ENCODE assay signal across 1 cellular context in genomic region chr11:104254347-104254746, GRCh38.
TF ChIP-seq lines count a peak whose summit lies in the region.

No MANE protein-coding gene starts in this region.

TF ChIP-seq in H1, 55 proteins besides CTCF, POLR2A, EP300 and RAD21 (continued from another document):
- TF ChIP-seq, protein P1, sequence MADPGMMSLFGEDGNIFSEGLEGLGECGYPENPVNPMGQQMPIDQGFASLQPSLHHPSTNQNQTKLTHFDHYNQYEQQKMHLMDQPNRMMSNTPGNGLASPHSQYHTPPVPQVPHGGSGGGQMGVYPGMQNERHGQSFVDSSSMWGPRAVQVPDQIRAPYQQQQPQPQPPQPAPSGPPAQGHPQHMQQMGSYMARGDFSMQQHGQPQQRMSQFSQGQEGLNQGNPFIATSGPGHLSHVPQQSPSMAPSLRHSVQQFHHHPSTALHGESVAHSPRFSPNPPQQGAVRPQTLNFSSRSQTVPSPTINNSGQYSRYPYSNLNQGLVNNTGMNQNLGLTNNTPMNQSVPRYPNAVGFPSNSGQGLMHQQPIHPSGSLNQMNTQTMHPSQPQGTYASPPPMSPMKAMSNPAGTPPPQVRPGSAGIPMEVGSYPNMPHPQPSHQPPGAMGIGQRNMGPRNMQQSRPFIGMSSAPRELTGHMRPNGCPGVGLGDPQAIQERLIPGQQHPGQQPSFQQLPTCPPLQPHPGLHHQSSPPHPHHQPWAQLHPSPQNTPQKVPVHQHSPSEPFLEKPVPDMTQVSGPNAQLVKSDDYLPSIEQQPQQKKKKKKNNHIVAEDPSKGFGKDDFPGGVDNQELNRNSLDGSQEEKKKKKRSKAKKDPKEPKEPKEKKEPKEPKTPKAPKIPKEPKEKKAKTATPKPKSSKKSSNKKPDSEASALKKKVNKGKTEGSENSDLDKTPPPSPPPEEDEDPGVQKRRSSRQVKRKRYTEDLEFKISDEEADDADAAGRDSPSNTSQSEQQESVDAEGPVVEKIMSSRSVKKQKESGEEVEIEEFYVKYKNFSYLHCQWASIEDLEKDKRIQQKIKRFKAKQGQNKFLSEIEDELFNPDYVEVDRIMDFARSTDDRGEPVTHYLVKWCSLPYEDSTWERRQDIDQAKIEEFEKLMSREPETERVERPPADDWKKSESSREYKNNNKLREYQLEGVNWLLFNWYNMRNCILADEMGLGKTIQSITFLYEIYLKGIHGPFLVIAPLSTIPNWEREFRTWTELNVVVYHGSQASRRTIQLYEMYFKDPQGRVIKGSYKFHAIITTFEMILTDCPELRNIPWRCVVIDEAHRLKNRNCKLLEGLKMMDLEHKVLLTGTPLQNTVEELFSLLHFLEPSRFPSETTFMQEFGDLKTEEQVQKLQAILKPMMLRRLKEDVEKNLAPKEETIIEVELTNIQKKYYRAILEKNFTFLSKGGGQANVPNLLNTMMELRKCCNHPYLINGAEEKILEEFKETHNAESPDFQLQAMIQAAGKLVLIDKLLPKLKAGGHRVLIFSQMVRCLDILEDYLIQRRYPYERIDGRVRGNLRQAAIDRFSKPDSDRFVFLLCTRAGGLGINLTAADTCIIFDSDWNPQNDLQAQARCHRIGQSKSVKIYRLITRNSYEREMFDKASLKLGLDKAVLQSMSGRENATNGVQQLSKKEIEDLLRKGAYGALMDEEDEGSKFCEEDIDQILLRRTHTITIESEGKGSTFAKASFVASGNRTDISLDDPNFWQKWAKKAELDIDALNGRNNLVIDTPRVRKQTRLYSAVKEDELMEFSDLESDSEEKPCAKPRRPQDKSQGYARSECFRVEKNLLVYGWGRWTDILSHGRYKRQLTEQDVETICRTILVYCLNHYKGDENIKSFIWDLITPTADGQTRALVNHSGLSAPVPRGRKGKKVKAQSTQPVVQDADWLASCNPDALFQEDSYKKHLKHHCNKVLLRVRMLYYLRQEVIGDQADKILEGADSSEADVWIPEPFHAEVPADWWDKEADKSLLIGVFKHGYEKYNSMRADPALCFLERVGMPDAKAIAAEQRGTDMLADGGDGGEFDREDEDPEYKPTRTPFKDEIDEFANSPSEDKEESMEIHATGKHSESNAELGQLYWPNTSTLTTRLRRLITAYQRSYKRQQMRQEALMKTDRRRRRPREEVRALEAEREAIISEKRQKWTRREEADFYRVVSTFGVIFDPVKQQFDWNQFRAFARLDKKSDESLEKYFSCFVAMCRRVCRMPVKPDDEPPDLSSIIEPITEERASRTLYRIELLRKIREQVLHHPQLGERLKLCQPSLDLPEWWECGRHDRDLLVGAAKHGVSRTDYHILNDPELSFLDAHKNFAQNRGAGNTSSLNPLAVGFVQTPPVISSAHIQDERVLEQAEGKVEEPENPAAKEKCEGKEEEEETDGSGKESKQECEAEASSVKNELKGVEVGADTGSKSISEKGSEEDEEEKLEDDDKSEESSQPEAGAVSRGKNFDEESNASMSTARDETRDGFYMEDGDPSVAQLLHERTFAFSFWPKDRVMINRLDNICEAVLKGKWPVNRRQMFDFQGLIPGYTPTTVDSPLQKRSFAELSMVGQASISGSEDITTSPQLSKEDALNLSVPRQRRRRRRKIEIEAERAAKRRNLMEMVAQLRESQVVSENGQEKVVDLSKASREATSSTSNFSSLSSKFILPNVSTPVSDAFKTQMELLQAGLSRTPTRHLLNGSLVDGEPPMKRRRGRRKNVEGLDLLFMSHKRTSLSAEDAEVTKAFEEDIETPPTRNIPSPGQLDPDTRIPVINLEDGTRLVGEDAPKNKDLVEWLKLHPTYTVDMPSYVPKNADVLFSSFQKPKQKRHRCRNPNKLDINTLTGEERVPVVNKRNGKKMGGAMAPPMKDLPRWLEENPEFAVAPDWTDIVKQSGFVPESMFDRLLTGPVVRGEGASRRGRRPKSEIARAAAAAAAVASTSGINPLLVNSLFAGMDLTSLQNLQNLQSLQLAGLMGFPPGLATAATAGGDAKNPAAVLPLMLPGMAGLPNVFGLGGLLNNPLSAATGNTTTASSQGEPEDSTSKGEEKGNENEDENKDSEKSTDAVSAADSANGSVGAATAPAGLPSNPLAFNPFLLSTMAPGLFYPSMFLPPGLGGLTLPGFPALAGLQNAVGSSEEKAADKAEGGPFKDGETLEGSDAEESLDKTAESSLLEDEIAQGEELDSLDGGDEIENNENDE (IDR thresholded peaks at IDR 0.05; ENCODE audit: insufficient replicate concordance, low read length), result no peak
- TF ChIP-seq BACH1 (IDR thresholded peaks at IDR 0.05; ENCODE audit: low read length), result no peak
- no peak for TF ChIP-seq PHF8 (conservative IDR thresholded peaks at IDR 0.05; ENCODE audit: low read depth, low read length)
- no peak for TF ChIP-seq JUND (IDR thresholded peaks at IDR 0.05; ENCODE audit: low read length)
- TF ChIP-seq EZH2 (IDR thresholded peaks at IDR 0.05; ENCODE audit: low read depth, low read length, severe bottlenecking), result no peak
